In genomic region chr3:125055165-125055912, GRCh38 we compare ENCODE assay signal across 7 cellular contexts. TPM values are rescaled to one million over a fixed set of nuclear protein-coding genes. Genes with fewer than 3 reads are reported as not detected.
DNase-seq lines count a peak whose midpoint lies in the region; ATAC-seq, FAIRE-seq and TF ChIP-seq lines count a peak whose summit lies in the region.

No MANE protein-coding gene starts in this region.

- H3K4me2 ChIP-seq in OCI-LY3 (ENCODE audit: low read length) (peak overlapping the region; percentile 83), HepG2 (ENCODE audit: low read depth, low read length) (peak overlapping the region; percentile 95)

- H3K9ac ChIP-seq in OCI-LY3 (ENCODE audit: low read length), result peak overlapping the region; percentile 23; the same call in 1 of the 2 replicates
- peak overlapping the region; percentile 86 for H3K9ac ChIP-seq in HepG2 (ENCODE audit: insufficient read depth, low read depth, low read length)
- peak overlapping the region; percentile 7 to 75 (median 68) for H3K9ac ChIP-seq in subcutaneous abdominal adipose tissue (ENCODE audit: low read length in 5 of 5)

- no peaks in the 10 kb centered on the region for H4K20me1 ChIP-seq in OCI-LY3 (ENCODE audit: insufficient read depth, low read length)
- H4K20me1 ChIP-seq in HepG2 (ENCODE audit: insufficient read depth, low read length), result peaks cover 18% of the 10 kb centered on the region

- H3K4me1 ChIP-seq in OCI-LY3 (ENCODE audit: low read length) (peaks cover 21% of the 10 kb centered on the region), HepG2 (ENCODE audit: insufficient read depth, low read length) (peaks cover 64% of the 10 kb centered on the region), subcutaneous abdominal adipose tissue (ENCODE audit: control insufficient read depth in 5 of 5, insufficient read depth in 5 of 5, low read length in 5 of 5) (peaks cover 5 to 67% (median 59%) of the 10 kb centered on the region in 5 donors)

- CTCF ChIA-PET in HepG2 (lab: Yijun Ruan, JAX; ENCODE audit: low intra/inter-chr PET ratio, low total read pairs), result no interaction called here

- no peak for TF ChIP-seq RAD21 in HepG2 (CRISPR knock-in tag; IDR thresholded peaks at IDR 0.05)

- H3K27me3 ChIP-seq in OCI-LY3 (ENCODE audit: low read depth, low read length), result peaks cover 79% of the 10 kb centered on the region
- H3K27me3 ChIP-seq in brain microvascular endothelial cell (replicated peaks), result no peaks in the 10 kb centered on the region
- peaks cover 0 to 25% of the 10 kb centered on the region in 2 experiments; a peak in 4 of 5 replicates for H3K27me3 ChIP-seq in HepG2 (ENCODE audit: control insufficient read depth in 1 of 2, insufficient read depth in 2 of 2, low read length in 2 of 2)
- H3K27me3 ChIP-seq in subcutaneous abdominal adipose tissue (ENCODE audit: control insufficient read depth in 5 of 5, insufficient read depth in 4 of 5, low read length in 5 of 5), result no peaks in the 10 kb centered on the region

- H2AFZ ChIP-seq in OCI-LY3 (ENCODE audit: low read depth, low read length) (peak overlapping the region; percentile 43; the same call in 1 of the 2 replicates), HepG2 (ENCODE audit: low read length) (peak overlapping the region; percentile 28)

- TF ChIP-seq EP300 in HepG2 (IDR thresholded peaks at IDR 0.05; ENCODE audit: low read depth in 2 of 2, low read length in 2 of 2), result no peak
- TF ChIP-seq EP300 in HepG2 (CRISPR knock-in tag; IDR thresholded peaks at IDR 0.05; ENCODE audit: borderline replicate concordance), result no peak

- H3K27ac ChIP-seq in OCI-LY3 (ENCODE audit: low read length) (no peak overlapping the region), brain microvascular endothelial cell (peak overlapping the region; percentile 98), HepG2 (ENCODE audit: extremely low read length, insufficient read depth, low read length) (peak overlapping the region; percentile 69), subcutaneous abdominal adipose tissue (ENCODE audit: low read depth, low read length) (peak overlapping the region; percentile 68)

- H3K9me3 ChIP-seq in OCI-LY3 (ENCODE audit: insufficient read depth, low read length) (no peaks in the 10 kb centered on the region), HepG2 (ENCODE audit: low read length) (no peaks in the 10 kb centered on the region), subcutaneous abdominal adipose tissue (ENCODE audit: control insufficient read depth in 5 of 5, low read length in 5 of 5) (no peaks in the 10 kb centered on the region)

- no TSS peak for BruUV-seq in HepG2 (replicated peaks; lab: Mats Ljungman, UMichigan)

- under 1% methylated on average over 16 of the region's 82 CpGs for WGBS in HepG2 (ENCODE audit: low lambda C conversion rate)

- H3K36me3 ChIP-seq in OCI-LY3 (replicated peaks; ENCODE audit: low read depth, low read length), result no peaks in the 10 kb centered on the region
- peaks cover 3% of the 10 kb centered on the region for H3K36me3 ChIP-seq in brain microvascular endothelial cell (replicated peaks)
- peaks cover 1 to 20% of the 10 kb centered on the region in 2 experiments; a peak in 4 of 5 replicates for H3K36me3 ChIP-seq in HepG2 (replicated peaks in 1 of 2; ENCODE audit: control insufficient read depth in 1 of 2, insufficient read depth in 2 of 2, low read length in 2 of 2)
- H3K36me3 ChIP-seq in subcutaneous abdominal adipose tissue (ENCODE audit: control insufficient read depth in 5 of 5, insufficient read depth in 5 of 5, low read length in 5 of 5), result peaks cover 0 to 4% (median 0%) of the 10 kb centered on the region in 5 donors

- TF ChIP-seq CTCF in OCI-LY3 (IDR thresholded peaks at IDR 0.05; ENCODE audit: low read depth, low read length) (no peak), brain microvascular endothelial cell (IDR thresholded peaks at IDR 0.05; ENCODE audit: low read depth, low read length, missing control alignments) (no peak), HepG2 (CRISPR knock-in tag; IDR thresholded peaks at IDR 0.05) (no peak)

- POLR2A ChIA-PET in HepG2 (lab: Yijun Ruan, JAX), result no interaction called here

- intact Hi-C loops in HepG2 (cut with micrococcal nuclease; ENCODE audit: unreplicated experiment), result loop anchor here (10.0 kb wide), 1 partner anchor 99 kb away; no protein-coding TSS in a partner anchor

- H3K79me2 ChIP-seq in OCI-LY3 (ENCODE audit: low read length), result no peaks in the 10 kb centered on the region
- peaks cover 32% of the 10 kb centered on the region for H3K79me2 ChIP-seq in HepG2 (ENCODE audit: insufficient read depth, low read length)

- no peak for TF ChIP-seq POLR2A in HepG2 (IDR thresholded peaks at IDR 0.05; ENCODE audit: insufficient read depth in 1 of 2, low read depth in 2 of 2, low read length in 2 of 2)

- peak overlapping the region; percentile 79 for H3K4me3 ChIP-seq in OCI-LY3 (ENCODE audit: low read length)
- H3K4me3 ChIP-seq in brain microvascular endothelial cell (ENCODE audit: low read depth, low read length), result peak overlapping the region; percentile 78
- peak overlapping the region; percentile 79 to 92 (median 82) for H3K4me3 ChIP-seq in HepG2 (replicated peaks in 1 of 3; ENCODE audit: insufficient read depth in 1 of 3, low read depth in 2 of 3, low read length in 3 of 3)
- H3K4me3 ChIP-seq in subcutaneous abdominal adipose tissue (ENCODE audit: low read depth in 1 of 5, low read length in 5 of 5), result peak overlapping the region; percentile 59 to 87 (median 79)

- ATAC-seq in GM18517 (IDR thresholded peaks at IDR 0.05; ENCODE audit: unreplicated experiment), result peak; percentile 8
- ATAC-seq in HG02588 (IDR thresholded peaks at IDR 0.05; ENCODE audit: unreplicated experiment), result peak; percentile 27
- peak; percentile 2; the same call in 1 of the 3 replicates for ATAC-seq in HepG2

- in situ Hi-C loops in brain microvascular endothelial cell (cut with HindIII; ENCODE audit: low pct_ligation_motif_present, low sequenced_read_pairs) (no loop called here), HepG2 (cut with HindIII; ENCODE audit: extremely low pct_ligation_motif_present, low pct_unique_long_range_greater_than_20kb) (no loop called here)

- no peak for FAIRE-seq in HepG2 (lab: Jason Lieb, UNC)

- DNase-seq in brain microvascular endothelial cell, result no peak
- no peak for DNase-seq in HepG2 (ENCODE audit: low spot score)
- DNase-seq in NCI-H69 (lab: John Stamatoyannopoulos, UW), result no peak

TF ChIP-seq in HepG2, 621 proteins besides CTCF, POLR2A, EP300 and RAD21 (continues in another document):
- TF ChIP-seq KAT7 (CRISPR knock-in tag; IDR thresholded peaks at IDR 0.05; ENCODE audit: borderline replicate concordance), result no peak
- 0 out of 2 replicates have a peak, but pooled peaks have one; percentile 5 for TF ChIP-seq ZNF609 (CRISPR knock-in tag; IDR thresholded peaks at IDR 0.05; ENCODE audit: borderline replicate concordance)

RNA-seq across cellular contexts. Expression of gene HEG1, which starts 0.5 kb away (rescaled TPM):
- total RNA-seq in HepG2 (2016; rRNA removed; fragmentation: Illumina TruSeq; extraction: Trizol), result 9.7 and 10.7 TPM in 2 replicates
- 1.1 TPM in 2 replicates for total RNA-seq in HepG2 (2016; cell fraction: cytosol; rRNA removed; fragmentation: Illumina TruSeq; extraction: Trizol; ENCODE audit: low read depth)
- 6.8 and 9.0 TPM in 2 replicates for total RNA-seq in HepG2 (2016; cell fraction: insoluble cytoplasmic fraction; rRNA removed; fragmentation: Illumina TruSeq; extraction: Trizol)
- 3.2 and 3.3 TPM in 2 replicates for total RNA-seq in HepG2 (2016; cell fraction: membrane; rRNA removed; fragmentation: Illumina TruSeq; extraction: Trizol)
- 17.3 and 19.4 TPM in 2 replicates for total RNA-seq in HepG2 (2016; cell fraction: nucleus; rRNA removed; fragmentation: Illumina TruSeq; extraction: Trizol)
- 11.6 and 18.2 TPM in 2 replicates for polyA plus RNA-seq in HepG2 (2011; rRNA removed)
- 8.6 and 8.8 TPM in 2 replicates for polyA plus RNA-seq in HepG2 (2011; cell fraction: cytosol; rRNA removed)
- polyA plus RNA-seq in HepG2 (2011; cell fraction: nucleus; rRNA removed), result 17.9 and 23.5 TPM in 2 replicates
- 12.1 and 14.0 TPM in 2 replicates for polyA plus RNA-seq in HepG2 (2012)
- polyA plus RNA-seq in HepG2 (2016; cell fraction: cytosol; fragmentation: Illumina TruSeq; extraction: Trizol; ENCODE audit: low read depth), result 0.46 and 0.52 TPM in 2 replicates
- 5.4 and 5.8 TPM in 2 replicates for polyA plus RNA-seq in HepG2 (2016; cell fraction: insoluble cytoplasmic fraction; fragmentation: Illumina TruSeq; extraction: Trizol; ENCODE audit: low read depth)
- polyA plus RNA-seq in HepG2 (2016; cell fraction: membrane; fragmentation: Illumina TruSeq; extraction: Trizol; ENCODE audit: low read depth), result 0.69 and 0.92 TPM in 2 replicates
- 14.9 and 16.7 TPM in 2 replicates for polyA plus RNA-seq in HepG2 (2016; cell fraction: nucleus; fragmentation: Illumina TruSeq; extraction: Trizol; ENCODE audit: insufficient read depth, low read depth)
- 51.4 and 72.4 TPM in 2 replicates for polyA minus RNA-seq in HepG2 (2011; rRNA and poly(A)+ RNA removed; ENCODE audit: low replicate concordance)
- 23.5 and 27.8 TPM in 2 replicates for polyA minus RNA-seq in HepG2 (2011; cell fraction: cytosol; rRNA and poly(A)+ RNA removed)
- polyA minus RNA-seq in HepG2 (2011; cell fraction: nucleus; rRNA and poly(A)+ RNA removed), result 17.8 and 25.8 TPM in 2 replicates

Comparison
In these comparisons a context has a peak if more than half of its experiments do, and no peak if none do; other contexts are left out.
1. H3K9ac ChIP-seq: peak in every context shown above with its lines; median percentile 86 in HepG2; 68 in subcutaneous abdominal adipose tissue; 23 in OCI-LY3.